In genomic region chr22:50298266-50298637, GRCh38 we compare ENCODE assay signal across 1 cellular context.
TF ChIP-seq lines count a peak whose summit lies in the region.

No MANE protein-coding gene starts in this region.

TF ChIP-seq in HCT116, 20 proteins besides CTCF, POLR2A, EP300 and RAD21 (continued from another document):
- no peak for TF ChIP-seq ZNF274 (IDR thresholded peaks at IDR 0.05; ENCODE audit: low read depth, low read length)
